In the genomic region with DNA sequence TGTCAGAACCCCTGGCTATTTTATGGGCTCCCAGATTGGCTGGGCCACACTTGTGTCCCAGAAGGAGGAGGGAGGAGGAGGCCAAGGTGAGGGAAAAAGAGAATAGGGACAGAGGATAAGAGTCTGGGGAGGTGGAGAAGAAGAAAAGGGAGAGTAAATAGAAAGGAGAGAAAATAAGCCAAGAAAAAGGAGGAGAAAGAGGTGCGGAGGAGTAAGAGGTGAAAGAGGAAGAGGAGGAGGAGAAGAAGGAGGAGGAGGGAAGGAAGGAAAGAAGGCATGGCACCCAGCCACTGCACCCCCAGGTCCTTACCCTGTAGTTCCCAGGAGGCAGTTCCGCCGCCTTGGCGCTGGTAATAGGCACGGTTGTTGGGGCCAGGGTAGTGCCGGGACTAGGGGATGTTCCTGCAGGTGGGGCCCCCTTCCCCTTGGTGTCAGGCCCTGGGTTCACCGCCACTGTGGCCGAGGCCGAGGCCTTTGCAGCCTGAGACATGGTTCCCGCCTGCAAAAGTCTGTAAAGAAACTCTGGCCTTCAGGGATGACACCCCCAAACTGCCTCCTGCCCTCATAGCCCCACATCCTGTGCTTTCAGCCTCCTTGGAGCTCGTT, we compare ENCODE assay signal across 15 cellular contexts. TPM values are rescaled to one million over a fixed set of nuclear protein-coding genes. Genes with fewer than 3 reads are reported as not detected.
DNase-seq lines count a peak whose midpoint lies in the region; ATAC-seq, FAIRE-seq and TF ChIP-seq lines count a peak whose summit lies in the region.
"Had no signal": no experiment of that assay in that cellular context is flagged by ENCODE, and none has a peak within 500 bp of the region (broad histone marks: within the 10 kb centered on the region; RNA-seq: fewer than 3 reads in every experiment).

No MANE protein-coding gene starts in this region.

- no peaks in the 10 kb centered on the region for H3K9me1 ChIP-seq in K562 (ENCODE audit: control insufficient read depth, insufficient read depth, low read length)

- DNase-seq in K562 (ENCODE audit: extremely low read depth in 1 of 4, low spot score in 3 of 4) (no peak), osteoblast (ENCODE audit: insufficient read length, low spot score, missing footprints) (peak; percentile 43), lower lobe of right lung (no peak), AG08396 (ENCODE audit: low spot score) (no peak)
- DNase-seq in stimulated activated CD4-positive, alpha-beta T cell treated with anti-CD3 and anti-CD28 coated beads, Interleukin-4, amount 100 ng/mL, for 4 hours, result no peak
- DNase-seq: CD4-positive, alpha-beta T cell; NCI-H1417; NCI-H187 treated with DMSO at 0.1 percent for 48 hours; NCI-H345; NCI-H526; SIG-M5 had no signal

- peaks cover 84 to 98% (median 90%) of the 10 kb centered on the region in 10 experiments for H3K4me1 ChIP-seq in BLaER1 treated with 17β-estradiol and CSF1 and Interleukin-3, amounts not matched to agents 10 nM and 100 nM
- H3K4me1 ChIP-seq in HUES48 (ENCODE audit: control insufficient read depth, insufficient read depth, low read length) (peaks cover 52% of the 10 kb centered on the region), K562 (replicated peaks in 1 of 2; ENCODE audit: control insufficient read depth in 2 of 2, insufficient read depth in 2 of 2, low read length in 2 of 2) (peaks cover 37 to 39% of the 10 kb centered on the region in 2 experiments), osteoblast (ENCODE audit: insufficient read depth, low read length) (peaks cover under 1% of the 10 kb centered on the region), lower lobe of right lung (peaks cover 30% of the 10 kb centered on the region)

- POLR2A ChIA-PET in K562 (lab: Yijun Ruan, JAX), result interaction anchor here (1.2 kb wide), 1 partner anchor 19 kb away, joined by 3 read pairs; no protein-coding TSS in a partner anchor

- intact Hi-C loops in K562 (cut with micrococcal nuclease) (no loop called here), lower lobe of right lung (cut with DNase I) (no loop called here)

- H3K9ac ChIP-seq in BLaER1 treated with 17β-estradiol and CSF1 and Interleukin-3, amounts not matched to agents 10 nM and 100 nM, result peak overlapping the region in 9 of 11 experiments; percentile 9 to 76 (median 48); a peak in 16 of 22 replicates
- H3K9ac ChIP-seq in HUES48 (ENCODE audit: low read depth, low read length) (no peak overlapping the region), K562 (ENCODE audit: insufficient read depth in 1 of 2, low read depth in 2 of 2, low read length in 2 of 2) (peak overlapping the region in 1 of 2 experiments; percentile 79; a peak in 2 of 4 replicates)

- TF ChIP-seq POLR2A in K562 (conservative IDR thresholded peaks at IDR 0.05), result no peak

- no peaks in the 10 kb centered on the region for H3K27me3 ChIP-seq in BLaER1 treated with 17β-estradiol and CSF1 and Interleukin-3, amounts not matched to agents 10 nM and 100 nM
- H3K27me3 ChIP-seq in HUES48 (ENCODE audit: control insufficient read depth, insufficient read depth, low read length), result peaks cover 34% of the 10 kb centered on the region
- no peaks in the 10 kb centered on the region for H3K27me3 ChIP-seq in K562 (ENCODE audit: control insufficient read depth in 2 of 2, insufficient read depth in 2 of 2, low read length in 2 of 2)
- H3K27me3 ChIP-seq in osteoblast (ENCODE audit: insufficient read depth, low read length), result peaks cover 11% of the 10 kb centered on the region
- H3K27me3 ChIP-seq in lower lobe of right lung (ENCODE audit: low read depth), result peaks cover 5% of the 10 kb centered on the region

- TF ChIP-seq RAD21 in K562 (CRISPR knock-in tag; conservative IDR thresholded peaks at IDR 0.05 in 1 of 2, IDR thresholded peaks at IDR 0.05 in 1 of 2), result no peak

- no peaks in the 10 kb centered on the region for H3K36me3 ChIP-seq in BLaER1 treated with 17β-estradiol and CSF1 and Interleukin-3, amounts not matched to agents 10 nM and 100 nM
- H3K36me3 ChIP-seq in HUES48 (ENCODE audit: control insufficient read depth, insufficient read depth, low read length) (no peaks in the 10 kb centered on the region), K562 (ENCODE audit: control insufficient read depth, insufficient read depth, low read length) (no peaks in the 10 kb centered on the region), osteoblast (ENCODE audit: insufficient read depth, low read length) (no peaks in the 10 kb centered on the region), lower lobe of right lung (no peaks in the 10 kb centered on the region)

- CTCF ChIA-PET in K562 (lab: Yijun Ruan, JAX; ENCODE audit: low intra/inter-chr PET ratio), result no interaction called here

- no peak for TF ChIP-seq EP300 in K562 (IDR thresholded peaks at IDR 0.05; ENCODE audit: low read length)

- 74% methylated on average over 5 of the region's 11 CpGs for WGBS in K562 (ENCODE audit: insufficient coverage, low coverage, missing lambda C conversion rate)

- peak overlapping the region in 10 of 11 experiments; percentile 18 to 94 (median 85); a peak in 19 of 22 replicates for H3K27ac ChIP-seq in BLaER1 treated with 17β-estradiol and CSF1 and Interleukin-3, amounts not matched to agents 10 nM and 100 nM
- H3K27ac ChIP-seq in HUES48 (ENCODE audit: low read depth, low read length) (peak overlapping the region; percentile 60), K562 (ENCODE audit: extremely low read depth, low read depth, low read length) (no peak overlapping the region), osteoblast (ENCODE audit: low read depth, low read length) (no peak overlapping the region), lower lobe of right lung (no peak overlapping the region)

- BruUV-seq in K562 (replicated peaks; lab: Mats Ljungman, UMichigan), result no TSS peak

- H2AFZ ChIP-seq in K562 (ENCODE audit: low read depth, low read length) (peak overlapping the region; percentile 46), osteoblast (ENCODE audit: low read length) (no peak overlapping the region)

- TF ChIP-seq CTCF in K562 (IDR thresholded peaks at IDR 0.05 in 2 of 3, conservative IDR thresholded peaks at IDR 0.05 in 1 of 3; ENCODE audit: insufficient read depth in 2 of 3, low read depth in 1 of 3, low read length in 3 of 3) (no peak), osteoblast (IDR thresholded peaks at IDR 0.05; ENCODE audit: extremely low read depth, low read depth, low read length) (no peak), lower lobe of right lung (IDR thresholded peaks at IDR 0.05) (no peak)

- no peaks in the 10 kb centered on the region for H3K9me3 ChIP-seq in BLaER1 treated with 17β-estradiol and CSF1 and Interleukin-3, amounts not matched to agents 10 nM and 100 nM (replicated peaks in 1 of 11)
- no peaks in the 10 kb centered on the region for H3K9me3 ChIP-seq in HUES48 (ENCODE audit: control insufficient read depth, insufficient read depth, low read length)
- H3K9me3 ChIP-seq in K562 (replicated peaks; ENCODE audit: control insufficient read depth, insufficient read depth, low read depth, low read length), result no peaks in the 10 kb centered on the region
- no peaks in the 10 kb centered on the region for H3K9me3 ChIP-seq in osteoblast (ENCODE audit: low read depth, low read length)
- H3K9me3 ChIP-seq in lower lobe of right lung, result no peaks in the 10 kb centered on the region

- peak overlapping the region; percentile 76 to 96 (median 87) for H3K4me2 ChIP-seq in BLaER1 treated with 17β-estradiol and CSF1 and Interleukin-3, amounts not matched to agents 10 nM and 100 nM
- no peak overlapping the region for H3K4me2 ChIP-seq in K562 (ENCODE audit: insufficient read depth, low read length)
- H3K4me2 ChIP-seq in osteoblast (ENCODE audit: insufficient read depth, low read length), result no peak overlapping the region

- H4K20me1 ChIP-seq in BLaER1 treated with 17β-estradiol and CSF1 and Interleukin-3, amounts not matched to agents 10 nM and 100 nM, result no peaks in the 10 kb centered on the region
- H4K20me1 ChIP-seq in K562 (replicated peaks; ENCODE audit: control insufficient read depth, insufficient read depth, low read length), result no peaks in the 10 kb centered on the region
- no peaks in the 10 kb centered on the region for H4K20me1 ChIP-seq in osteoblast (ENCODE audit: insufficient read depth, low read length)

- no peak for FAIRE-seq in K562 (lab: Jason Lieb, UNC)

- ATAC-seq in K562, result no peak
- ATAC-seq in HG02759 (IDR thresholded peaks at IDR 0.05; ENCODE audit: unreplicated experiment), result no peak
- no peak for ATAC-seq in lower lobe of right lung

- in situ Hi-C loops in K562 (cut with MboI), result no loop called here

- no peak overlapping the region for H3K4me3 ChIP-seq in BLaER1 treated with 17β-estradiol and CSF1 and Interleukin-3, amounts not matched to agents 10 nM and 100 nM
- no peak overlapping the region for H3K4me3 ChIP-seq in HUES48 (ENCODE audit: low read depth, low read length)
- H3K4me3 ChIP-seq in K562, result no peak overlapping the region
- H3K4me3 ChIP-seq in osteoblast (ENCODE audit: insufficient read depth, low read length), result no peak overlapping the region
- H3K4me3 ChIP-seq in lower lobe of right lung, result no peak overlapping the region

- no peaks in the 10 kb centered on the region for H3K79me2 ChIP-seq in K562 (ENCODE audit: control insufficient read depth, insufficient read depth, low read length)
- H3K79me2 ChIP-seq in osteoblast (ENCODE audit: insufficient read depth, low read length), result no peaks in the 10 kb centered on the region

RNA-seq across cellular contexts. Expression of a gene that starts 1.9 kb away (rescaled TPM):
- not detected in 2 replicates for total RNA-seq in K562 (2011; cell fraction: chromatin; rRNA removed; ENCODE audit: low replicate concordance)
- total RNA-seq in K562 (2011; cell fraction: nucleolus; rRNA removed), result not detected in 2 replicates
- total RNA-seq in K562 (2011; cell fraction: nucleoplasm; rRNA removed), result not detected in 2 replicates
- 0.29 and 0.45 TPM in 2 replicates for total RNA-seq in K562 (2014; rRNA removed)
- not detected in 2 replicates for total RNA-seq in K562 (2014; rRNA removed; fragmentation: Illumina TruSeq; extraction: Trizol)
- not detected in 2 replicates for total RNA-seq in K562 (2015; rRNA removed; fragmentation: Illumina TruSeq; extraction: Trizol)
- total RNA-seq in K562 (2021), result 0.16 and 0.22 TPM in 2 replicates
- 0.12 and 0.17 TPM in 2 replicates for polyA plus RNA-seq in K562 (2011; rRNA removed)
- 0.53 and 1.1 TPM in 2 replicates for polyA plus RNA-seq in K562 (2011; cell fraction: cytosol; rRNA removed)
- not detected in 2 replicates for polyA plus RNA-seq in K562 (2011; cell fraction: nucleus; rRNA removed)
- polyA plus RNA-seq in K562 (2012), result 0.12 and 0.42 TPM in 2 replicates
- 0.26 and 0.33 TPM in 2 replicates for polyA plus RNA-seq in K562 (2014; fragmentation: Illumina TruSeq; extraction: Trizol)
- polyA plus RNA-seq in K562 (2014; fragmentation: Nextera tagmentation; extraction: Ambion mirVana), result under 1 TPM; 0.18 to 0.41 TPM
- 0.38 and 0.42 TPM in 2 replicates for polyA plus RNA-seq in K562 (2014; rRNA removed)
- not detected in 2 replicates for polyA minus RNA-seq in K562 (2011; rRNA and poly(A)+ RNA removed)
- polyA minus RNA-seq in K562 (2011; cell fraction: cytosol; rRNA and poly(A)+ RNA removed), result not detected in 2 replicates
- not detected in 2 replicates for polyA minus RNA-seq in K562 (2011; cell fraction: nucleus; rRNA and poly(A)+ RNA removed)
- not detected in 2 replicates for total RNA-seq in osteoblast
- total RNA-seq in lower lobe of right lung, result 1.4 TPM
- total RNA-seq: A673; CD4-positive, alpha-beta T cell had no signal

RNA-seq across cellular contexts. Expression of a gene that starts 5.8 kb away (rescaled TPM):
- 0.56 TPM in 1 of 2 replicates, not detected in the other for total RNA-seq in K562 (2011; cell fraction: chromatin; rRNA removed; ENCODE audit: low replicate concordance)
- total RNA-seq in K562 (2011; cell fraction: nucleolus; rRNA removed), result 0.67 TPM in 1 of 2 replicates, not detected in the other
- not detected in 2 replicates for total RNA-seq in K562 (2011; cell fraction: nucleoplasm; rRNA removed)
- 0.73 and 1.6 TPM in 2 replicates for total RNA-seq in K562 (2014; rRNA removed)
- 0.32 and 0.76 TPM in 2 replicates for total RNA-seq in K562 (2014; rRNA removed; fragmentation: Illumina TruSeq; extraction: Trizol)
- 0.34 and 0.69 TPM in 2 replicates for total RNA-seq in K562 (2015; rRNA removed; fragmentation: Illumina TruSeq; extraction: Trizol)
- 3.3 and 3.9 TPM in 2 replicates for total RNA-seq in K562 (2021)
- 1.7 and 1.9 TPM in 2 replicates for polyA plus RNA-seq in K562 (2011; rRNA removed)
- polyA plus RNA-seq in K562 (2011; cell fraction: cytosol; rRNA removed), result 0.47 and 1.5 TPM in 2 replicates
- polyA plus RNA-seq in K562 (2011; cell fraction: nucleus; rRNA removed), result 0.35 and 1.1 TPM in 2 replicates
- 1.7 and 2.1 TPM in 2 replicates for polyA plus RNA-seq in K562 (2012)
- 0.59 and 0.60 TPM in 2 replicates for polyA plus RNA-seq in K562 (2014; fragmentation: Illumina TruSeq; extraction: Trizol)
- polyA plus RNA-seq in K562 (2014; fragmentation: Nextera tagmentation; extraction: Ambion mirVana), result 1 to 10 TPM; 1.6 to 2.1 TPM
- 0.93 and 2.1 TPM in 2 replicates for polyA plus RNA-seq in K562 (2014; rRNA removed)
- polyA minus RNA-seq in K562 (2011; rRNA and poly(A)+ RNA removed), result not detected in 2 replicates
- not detected in 2 replicates for polyA minus RNA-seq in K562 (2011; cell fraction: cytosol; rRNA and poly(A)+ RNA removed)
- not detected in 2 replicates for polyA minus RNA-seq in K562 (2011; cell fraction: nucleus; rRNA and poly(A)+ RNA removed)
- total RNA-seq in osteoblast, result not detected in 2 replicates
- total RNA-seq in lower lobe of right lung, result not detected
- total RNA-seq: A673; CD4-positive, alpha-beta T cell had no signal

RNA-seq across cellular contexts. Expression of a gene that starts 26.0 kb away (rescaled TPM):
- 183 and 357 TPM in 2 replicates for total RNA-seq in K562 (2011; cell fraction: chromatin; rRNA removed; ENCODE audit: low replicate concordance)
- 260 and 261 TPM in 2 replicates for total RNA-seq in K562 (2011; cell fraction: nucleolus; rRNA removed)
- 278 and 313 TPM in 2 replicates for total RNA-seq in K562 (2011; cell fraction: nucleoplasm; rRNA removed)
- total RNA-seq in K562 (2014; rRNA removed) (73.7 and 94.7 TPM in 2 replicates), K562 (2014; rRNA removed; fragmentation: Illumina TruSeq; extraction: Trizol) (26.3 and 26.6 TPM in 2 replicates), K562 (2015; rRNA removed; fragmentation: Illumina TruSeq; extraction: Trizol) (34.7 and 38.8 TPM in 2 replicates), K562 (2021) (88.7 and 92.1 TPM in 2 replicates), osteoblast (98.4 and 100 TPM in 2 replicates), lower lobe of right lung (63.1 TPM)
- polyA plus RNA-seq in K562 (2011; rRNA removed) (123 and 126 TPM in 2 replicates), K562 (2014; fragmentation: Illumina TruSeq; extraction: Trizol) (60.1 and 64.7 TPM in 2 replicates), K562 (2014; fragmentation: Nextera tagmentation; extraction: Ambion mirVana) (10 to 100 TPM; 14.2 to 18.2 TPM), K562 (2014; rRNA removed) (85.0 and 92.3 TPM in 2 replicates)
- 164 and 307 TPM in 2 replicates for polyA plus RNA-seq in K562 (2011; cell fraction: cytosol; rRNA removed)
- 121 and 197 TPM in 2 replicates for polyA plus RNA-seq in K562 (2011; cell fraction: nucleus; rRNA removed)
- polyA plus RNA-seq in K562 (2012), result 61.7 and 68.9 TPM in 2 replicates
- polyA minus RNA-seq in K562 (2011; rRNA and poly(A)+ RNA removed), result 55.9 and 90.2 TPM in 2 replicates
- polyA minus RNA-seq in K562 (2011; cell fraction: cytosol; rRNA and poly(A)+ RNA removed), result 71.9 and 98.8 TPM in 2 replicates
- polyA minus RNA-seq in K562 (2011; cell fraction: nucleus; rRNA and poly(A)+ RNA removed), result 53.2 and 63.2 TPM in 2 replicates

RNA-seq across cellular contexts. Expression of a gene that starts 41.5 kb away (rescaled TPM):
- 3.3 and 4.4 TPM in 2 replicates for total RNA-seq in K562 (2011; cell fraction: chromatin; rRNA removed; ENCODE audit: low replicate concordance)
- 2.5 TPM in 2 replicates for total RNA-seq in K562 (2011; cell fraction: nucleolus; rRNA removed)
- total RNA-seq in K562 (2011; cell fraction: nucleoplasm; rRNA removed), result 4.2 and 6.1 TPM in 2 replicates
- 0.24 and 0.32 TPM in 2 replicates for total RNA-seq in K562 (2014; rRNA removed)
- 0.35 and 0.58 TPM in 2 replicates for total RNA-seq in K562 (2014; rRNA removed; fragmentation: Illumina TruSeq; extraction: Trizol)
- total RNA-seq in K562 (2015; rRNA removed; fragmentation: Illumina TruSeq; extraction: Trizol), result 0.30 and 0.58 TPM in 2 replicates
- total RNA-seq in K562 (2021), result 0.63 and 0.93 TPM in 2 replicates
- polyA plus RNA-seq in K562 (2011; rRNA removed), result 0.55 and 0.63 TPM in 2 replicates
- polyA plus RNA-seq in K562 (2011; cell fraction: cytosol; rRNA removed), result 0.21 and 0.40 TPM in 2 replicates
- polyA plus RNA-seq in K562 (2011; cell fraction: nucleus; rRNA removed), result 2.2 and 2.7 TPM in 2 replicates
- 0.68 and 0.78 TPM in 2 replicates for polyA plus RNA-seq in K562 (2012)
- polyA plus RNA-seq in K562 (2014; fragmentation: Illumina TruSeq; extraction: Trizol), result 0.19 and 0.39 TPM in 2 replicates
- under 1 TPM; 0.03 to 0.04 TPM for polyA plus RNA-seq in K562 (2014; fragmentation: Nextera tagmentation; extraction: Ambion mirVana)
- 0.34 and 0.61 TPM in 2 replicates for polyA plus RNA-seq in K562 (2014; rRNA removed)
- polyA minus RNA-seq in K562 (2011; rRNA and poly(A)+ RNA removed), result 0.95 and 1.1 TPM in 2 replicates
- not detected in 2 replicates for polyA minus RNA-seq in K562 (2011; cell fraction: cytosol; rRNA and poly(A)+ RNA removed)
- polyA minus RNA-seq in K562 (2011; cell fraction: nucleus; rRNA and poly(A)+ RNA removed), result 1.6 TPM in 2 replicates
- total RNA-seq in osteoblast, result 1.8 TPM in 2 replicates
- total RNA-seq in lower lobe of right lung, result 6.8 TPM

Comparison
In these comparisons a context has a peak if more than half of its experiments do, and no peak if none do; other contexts are left out.
1. H3K27ac ChIP-seq: peak in BLaER1 treated with 17β-estradiol and CSF1 and Interleukin-3, amounts not matched to agents 10 nM and 100 nM (10 of 11) and HUES48 (single experiment); none in K562 (single experiment), osteoblast (single experiment) and lower lobe of right lung (single experiment).
2. H3K4me2 ChIP-seq: peak in BLaER1 treated with 17β-estradiol and CSF1 and Interleukin-3, amounts not matched to agents 10 nM and 100 nM (11 of 11); none in K562 (single experiment) and osteoblast (single experiment).